ENCODE assay signal across 1 cellular context in the genomic region with DNA sequence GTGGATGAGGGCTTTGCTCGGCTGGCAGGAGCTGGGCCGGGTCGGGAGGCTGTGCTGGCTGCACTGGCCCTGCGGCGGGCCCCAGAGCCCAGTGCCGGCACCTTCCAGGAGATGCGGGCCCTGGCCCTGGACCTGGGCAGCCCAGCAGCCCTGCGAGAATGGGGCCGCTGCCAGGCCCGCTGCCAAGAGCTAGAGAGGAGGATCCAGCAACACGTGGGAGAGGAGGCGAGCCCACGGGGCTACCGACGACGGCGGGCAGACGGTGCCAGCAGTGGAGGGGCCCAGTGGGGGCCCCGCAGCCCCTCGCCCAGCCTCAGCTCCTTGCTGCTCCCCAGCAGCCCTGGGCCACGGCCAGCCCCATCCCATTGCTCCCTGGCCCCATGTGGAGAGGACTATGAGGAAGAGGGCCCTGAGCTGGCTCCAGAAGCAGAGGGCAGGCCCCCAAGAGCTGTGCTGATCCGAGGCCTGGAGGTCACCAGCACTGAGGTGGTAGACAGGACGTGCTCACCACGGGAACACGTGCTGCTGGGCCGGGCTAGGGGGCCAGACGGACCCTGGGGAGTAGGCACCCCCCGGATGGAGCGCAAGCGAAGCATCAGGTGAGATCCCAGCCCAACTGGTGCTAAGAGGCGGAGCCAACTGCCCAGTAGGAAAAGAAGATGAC.
TF ChIP-seq lines count a peak whose summit lies in the region.

No MANE protein-coding gene starts in this region.

TF ChIP-seq in GM23338, 12 proteins besides CTCF, POLR2A, EP300 and RAD21 (continued from another document):
- TF ChIP-seq, protein P1, sequence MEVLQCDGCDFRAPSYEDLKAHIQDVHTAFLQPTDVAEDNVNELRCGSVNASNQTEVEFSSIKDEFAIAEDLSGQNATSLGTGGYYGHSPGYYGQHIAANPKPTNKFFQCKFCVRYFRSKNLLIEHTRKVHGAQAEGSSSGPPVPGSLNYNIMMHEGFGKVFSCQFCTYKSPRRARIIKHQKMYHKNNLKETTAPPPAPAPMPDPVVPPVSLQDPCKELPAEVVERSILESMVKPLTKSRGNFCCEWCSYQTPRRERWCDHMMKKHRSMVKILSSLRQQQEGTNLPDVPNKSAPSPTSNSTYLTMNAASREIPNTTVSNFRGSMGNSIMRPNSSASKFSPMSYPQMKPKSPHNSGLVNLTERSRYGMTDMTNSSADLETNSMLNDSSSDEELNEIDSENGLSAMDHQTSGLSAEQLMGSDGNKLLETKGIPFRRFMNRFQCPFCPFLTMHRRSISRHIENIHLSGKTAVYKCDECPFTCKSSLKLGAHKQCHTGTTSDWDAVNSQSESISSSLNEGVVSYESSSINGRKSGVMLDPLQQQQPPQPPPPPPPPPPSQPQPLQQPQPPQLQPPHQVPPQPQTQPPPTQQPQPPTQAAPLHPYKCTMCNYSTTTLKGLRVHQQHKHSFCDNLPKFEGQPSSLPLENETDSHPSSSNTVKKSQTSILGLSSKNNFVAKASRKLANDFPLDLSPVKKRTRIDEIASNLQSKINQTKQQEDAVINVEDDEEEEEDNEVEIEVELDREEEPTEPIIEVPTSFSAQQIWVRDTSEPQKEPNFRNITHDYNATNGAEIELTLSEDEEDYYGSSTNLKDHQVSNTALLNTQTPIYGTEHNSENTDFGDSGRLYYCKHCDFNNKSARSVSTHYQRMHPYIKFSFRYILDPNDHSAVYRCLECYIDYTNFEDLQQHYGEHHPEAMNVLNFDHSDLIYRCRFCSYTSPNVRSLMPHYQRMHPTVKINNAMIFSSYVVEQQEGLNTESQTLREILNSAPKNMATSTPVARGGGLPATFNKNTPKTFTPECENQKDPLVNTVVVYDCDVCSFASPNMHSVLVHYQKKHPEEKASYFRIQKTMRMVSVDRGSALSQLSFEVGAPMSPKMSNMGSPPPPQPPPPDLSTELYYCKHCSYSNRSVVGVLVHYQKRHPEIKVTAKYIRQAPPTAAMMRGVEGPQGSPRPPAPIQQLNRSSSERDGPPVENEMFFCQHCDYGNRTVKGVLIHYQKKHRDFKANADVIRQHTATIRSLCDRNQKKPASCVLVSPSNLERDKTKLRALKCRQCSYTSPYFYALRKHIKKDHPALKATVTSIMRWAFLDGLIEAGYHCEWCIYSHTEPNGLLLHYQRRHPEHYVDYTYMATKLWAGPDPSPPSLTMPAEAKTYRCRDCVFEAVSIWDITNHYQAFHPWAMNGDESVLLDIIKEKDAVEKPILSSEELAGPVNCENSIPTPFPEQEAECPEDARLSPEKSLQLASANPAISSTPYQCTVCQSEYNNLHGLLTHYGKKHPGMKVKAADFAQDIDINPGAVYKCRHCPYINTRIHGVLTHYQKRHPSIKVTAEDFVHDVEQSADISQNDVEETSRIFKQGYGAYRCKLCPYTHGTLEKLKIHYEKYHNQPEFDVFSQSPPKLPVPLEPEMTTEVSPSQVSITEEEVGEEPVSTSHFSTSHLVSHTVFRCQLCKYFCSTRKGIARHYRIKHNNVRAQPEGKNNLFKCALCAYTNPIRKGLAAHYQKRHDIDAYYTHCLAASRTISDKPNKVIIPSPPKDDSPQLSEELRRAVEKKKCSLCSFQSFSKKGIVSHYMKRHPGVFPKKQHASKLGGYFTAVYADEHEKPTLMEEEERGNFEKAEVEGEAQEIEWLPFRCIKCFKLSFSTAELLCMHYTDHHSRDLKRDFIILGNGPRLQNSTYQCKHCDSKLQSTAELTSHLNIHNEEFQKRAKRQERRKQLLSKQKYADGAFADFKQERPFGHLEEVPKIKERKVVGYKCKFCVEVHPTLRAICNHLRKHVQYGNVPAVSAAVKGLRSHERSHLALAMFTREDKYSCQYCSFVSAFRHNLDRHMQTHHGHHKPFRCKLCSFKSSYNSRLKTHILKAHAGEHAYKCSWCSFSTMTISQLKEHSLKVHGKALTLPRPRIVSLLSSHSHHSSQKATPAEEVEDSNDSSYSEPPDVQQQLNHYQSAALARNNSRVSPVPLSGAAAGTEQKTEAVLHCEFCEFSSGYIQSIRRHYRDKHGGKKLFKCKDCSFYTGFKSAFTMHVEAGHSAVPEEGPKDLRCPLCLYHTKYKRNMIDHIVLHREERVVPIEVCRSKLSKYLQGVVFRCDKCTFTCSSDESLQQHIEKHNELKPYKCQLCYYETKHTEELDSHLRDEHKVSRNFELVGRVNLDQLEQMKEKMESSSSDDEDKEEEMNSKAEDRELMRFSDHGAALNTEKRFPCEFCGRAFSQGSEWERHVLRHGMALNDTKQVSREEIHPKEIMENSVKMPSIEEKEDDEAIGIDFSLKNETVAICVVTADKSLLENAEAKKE (CRISPR knock-in tag; IDR thresholded peaks at IDR 0.05), result no peak
- TF ChIP-seq JUNB (IDR thresholded peaks at IDR 0.05; ENCODE audit: unreplicated experiment) (no peak), ZNF114 (CRISPR knock-in tag; IDR thresholded peaks at IDR 0.05) (no peak), EZH2phosphoT487 (IDR thresholded peaks at IDR 0.05; ENCODE audit: unreplicated experiment) (no peak), EZH2 (IDR thresholded peaks at IDR 0.05; ENCODE audit: low read depth, unreplicated experiment) (no peak), STAT1 (IDR thresholded peaks at IDR 0.05; ENCODE audit: unreplicated experiment) (no peak), NANOG (IDR thresholded peaks at IDR 0.05; ENCODE audit: borderline replicate concordance) (no peak)
- TF ChIP-seq, protein P2, sequence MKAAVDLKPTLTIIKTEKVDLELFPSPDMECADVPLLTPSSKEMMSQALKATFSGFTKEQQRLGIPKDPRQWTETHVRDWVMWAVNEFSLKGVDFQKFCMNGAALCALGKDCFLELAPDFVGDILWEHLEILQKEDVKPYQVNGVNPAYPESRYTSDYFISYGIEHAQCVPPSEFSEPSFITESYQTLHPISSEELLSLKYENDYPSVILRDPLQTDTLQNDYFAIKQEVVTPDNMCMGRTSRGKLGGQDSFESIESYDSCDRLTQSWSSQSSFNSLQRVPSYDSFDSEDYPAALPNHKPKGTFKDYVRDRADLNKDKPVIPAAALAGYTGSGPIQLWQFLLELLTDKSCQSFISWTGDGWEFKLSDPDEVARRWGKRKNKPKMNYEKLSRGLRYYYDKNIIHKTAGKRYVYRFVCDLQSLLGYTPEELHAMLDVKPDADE (IDR thresholded peaks at IDR 0.05), result no peak
- TF ChIP-seq, protein P3, sequence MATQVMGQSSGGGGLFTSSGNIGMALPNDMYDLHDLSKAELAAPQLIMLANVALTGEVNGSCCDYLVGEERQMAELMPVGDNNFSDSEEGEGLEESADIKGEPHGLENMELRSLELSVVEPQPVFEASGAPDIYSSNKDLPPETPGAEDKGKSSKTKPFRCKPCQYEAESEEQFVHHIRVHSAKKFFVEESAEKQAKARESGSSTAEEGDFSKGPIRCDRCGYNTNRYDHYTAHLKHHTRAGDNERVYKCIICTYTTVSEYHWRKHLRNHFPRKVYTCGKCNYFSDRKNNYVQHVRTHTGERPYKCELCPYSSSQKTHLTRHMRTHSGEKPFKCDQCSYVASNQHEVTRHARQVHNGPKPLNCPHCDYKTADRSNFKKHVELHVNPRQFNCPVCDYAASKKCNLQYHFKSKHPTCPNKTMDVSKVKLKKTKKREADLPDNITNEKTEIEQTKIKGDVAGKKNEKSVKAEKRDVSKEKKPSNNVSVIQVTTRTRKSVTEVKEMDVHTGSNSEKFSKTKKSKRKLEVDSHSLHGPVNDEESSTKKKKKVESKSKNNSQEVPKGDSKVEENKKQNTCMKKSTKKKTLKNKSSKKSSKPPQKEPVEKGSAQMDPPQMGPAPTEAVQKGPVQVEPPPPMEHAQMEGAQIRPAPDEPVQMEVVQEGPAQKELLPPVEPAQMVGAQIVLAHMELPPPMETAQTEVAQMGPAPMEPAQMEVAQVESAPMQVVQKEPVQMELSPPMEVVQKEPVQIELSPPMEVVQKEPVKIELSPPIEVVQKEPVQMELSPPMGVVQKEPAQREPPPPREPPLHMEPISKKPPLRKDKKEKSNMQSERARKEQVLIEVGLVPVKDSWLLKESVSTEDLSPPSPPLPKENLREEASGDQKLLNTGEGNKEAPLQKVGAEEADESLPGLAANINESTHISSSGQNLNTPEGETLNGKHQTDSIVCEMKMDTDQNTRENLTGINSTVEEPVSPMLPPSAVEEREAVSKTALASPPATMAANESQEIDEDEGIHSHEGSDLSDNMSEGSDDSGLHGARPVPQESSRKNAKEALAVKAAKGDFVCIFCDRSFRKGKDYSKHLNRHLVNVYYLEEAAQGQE (IDR thresholded peaks at IDR 0.05; ENCODE audit: unreplicated experiment), result no peak
